ENCODE assay signal across 22 cellular contexts in the genomic region with DNA sequence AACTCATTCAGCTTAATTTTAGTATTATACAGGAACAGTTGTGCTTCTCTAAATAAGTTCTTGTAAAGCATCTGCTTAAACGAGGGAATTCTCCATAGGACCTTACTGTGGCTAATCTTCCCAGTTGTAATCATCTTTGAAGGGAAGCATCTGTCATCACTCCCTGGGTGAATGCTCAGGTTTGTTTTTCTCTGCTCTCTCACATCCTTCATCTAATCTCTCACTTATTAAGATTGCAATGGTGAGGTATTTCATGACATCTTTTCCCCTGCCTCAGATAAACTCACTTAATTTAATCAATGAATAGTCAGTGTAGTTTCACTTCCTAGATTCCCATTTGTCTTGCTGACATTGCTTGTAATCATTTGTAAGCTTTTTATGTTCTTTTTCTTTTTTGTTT.
DNase-seq lines count a peak whose midpoint lies in the region; ATAC-seq, FAIRE-seq and TF ChIP-seq lines count a peak whose summit lies in the region.
"Had no signal": no experiment of that assay in that cellular context is flagged by ENCODE, and none has a peak within 500 bp of the region (broad histone marks: within the 10 kb centered on the region; RNA-seq: fewer than 3 reads in every experiment).

No MANE protein-coding gene starts in this region.

- H2BK120ac ChIP-seq in mesenchymal stem cell (ENCODE audit: low read depth, low read length): no peak overlapping the region

- H4K8ac ChIP-seq in mesenchymal stem cell (ENCODE audit: low read length): no peak overlapping the region

- H3K14ac ChIP-seq in mesenchymal stem cell (ENCODE audit: low read length in 2 of 2): no peak overlapping the region

- intact Hi-C loops in K562 (cut with micrococcal nuclease): no loop called here
- intact Hi-C loops in kidney (cut with DNase I): no loop called here

- H2BK5ac ChIP-seq in mesenchymal stem cell (ENCODE audit: low read depth, low read length, poor library complexity, severe bottlenecking): no peak overlapping the region

- DNase-seq in Caki2 (ENCODE audit: low read depth): peak; percentile 56
- DNase-seq in NCI-H226: peak; percentile 2
- no peak for DNase-seq in K562 (ENCODE audit: extremely low read depth in 1 of 4, low spot score in 3 of 4)
- no peak for DNase-seq in mesenchymal stem cell
- DNase-seq in GM10248 (ENCODE audit: extremely low spot score): no peak
- no peak for DNase-seq in NCI-H510A treated with DMSO at 0.1 percent for 48 hours (lab: John Stamatoyannopoulos, UW)
- no peak for DNase-seq in kidney
- DNase-seq: C1 segment of cervical spinal cord; CD4-positive, alpha-beta memory T cell; COR-L47; DMS79 treated with DMSO at 0.1 percent for 48 hours; GF-D8; IMR-90; MM.1S; NCI-H2029; NCI-H446 treated with DMSO at 0.1 percent for 48 hours; NCI-H774; PC-3 had no signal

- BruUV-seq in K562 (replicated peaks; lab: Mats Ljungman, UMichigan): no TSS peak

- no peak overlapping the region for H2AK5ac ChIP-seq in mesenchymal stem cell (ENCODE audit: low read length, severe bottlenecking)

- H2BK12ac ChIP-seq in mesenchymal stem cell (ENCODE audit: low read length in 2 of 2): no peak overlapping the region

- no peak overlapping the region for H3K4me3 ChIP-seq in K562
- H3K4me3 ChIP-seq in mesenchymal stem cell (ENCODE audit: insufficient read depth in 1 of 2, low read depth in 1 of 2, low read length in 2 of 2): no peak overlapping the region
- H3K4me3 ChIP-seq in kidney (ENCODE audit: low read length in 2 of 2): no peak overlapping the region
- H3K4me3 ChIP-seq: A549 had no signal

- no peak for TF ChIP-seq CTCF in K562 (IDR thresholded peaks at IDR 0.05 in 2 of 3, conservative IDR thresholded peaks at IDR 0.05 in 1 of 3; ENCODE audit: insufficient read depth in 2 of 3, low read depth in 1 of 3, low read length in 3 of 3)
- no peak for TF ChIP-seq CTCF in GM10248 (IDR thresholded peaks at IDR 0.05; ENCODE audit: control extremely low read depth, extremely low read depth, low read depth, missing control alignments)
- no peak for TF ChIP-seq CTCF in kidney (IDR thresholded peaks at IDR 0.05; ENCODE audit: borderline replicate concordance, extremely low read depth, insufficient read depth)

- TF ChIP-seq RAD21 in K562 (CRISPR knock-in tag; conservative IDR thresholded peaks at IDR 0.05 in 1 of 2, IDR thresholded peaks at IDR 0.05 in 1 of 2): no peak

- in situ Hi-C loops in Caki2 (cut with HindIII; ENCODE audit: low pct_unique_long_range_greater_than_20kb, low sequenced_read_pairs) (no loop called here), K562 (cut with MboI) (no loop called here)

- H3K27me3 ChIP-seq in K562 (ENCODE audit: control insufficient read depth in 2 of 2, insufficient read depth in 2 of 2, low read length in 2 of 2) (no peaks in the 10 kb centered on the region), mesenchymal stem cell (ENCODE audit: control insufficient read depth in 1 of 2, insufficient read depth in 1 of 2, low read length in 2 of 2) (no peaks in the 10 kb centered on the region)

- no peak overlapping the region for H2BK15ac ChIP-seq in mesenchymal stem cell (ENCODE audit: low read depth, poor library complexity, severe bottlenecking)

- no peak overlapping the region for H2AFZ ChIP-seq in K562 (ENCODE audit: low read depth, low read length)
- H2AFZ ChIP-seq in mesenchymal stem cell (ENCODE audit: low read depth, low read length): no peak overlapping the region

- no peak for TF ChIP-seq EP300 in K562 (IDR thresholded peaks at IDR 0.05; ENCODE audit: low read length)

- H3K23ac ChIP-seq in mesenchymal stem cell (ENCODE audit: low read length in 2 of 2): no peak overlapping the region

- no peaks in the 10 kb centered on the region for H3K79me2 ChIP-seq in K562 (ENCODE audit: control insufficient read depth, insufficient read depth, low read length)

- FAIRE-seq in K562 (lab: Jason Lieb, UNC) (no peak), kidney (lab: Jason Lieb, UNC) (no peak)
- FAIRE-seq: A549, GM12892, H54 had no signal

- H4K91ac ChIP-seq in mesenchymal stem cell (ENCODE audit: low read length): no peak overlapping the region

- H3K4me1 ChIP-seq in K562 (replicated peaks in 1 of 2; ENCODE audit: control insufficient read depth in 2 of 2, insufficient read depth in 2 of 2, low read length in 2 of 2) (no peaks in the 10 kb centered on the region), mesenchymal stem cell (ENCODE audit: control insufficient read depth, insufficient read depth, low read depth, low read length) (no peaks in the 10 kb centered on the region), kidney (ENCODE audit: control insufficient read depth in 1 of 2, insufficient read depth in 1 of 2, low read depth in 1 of 2, low read length in 2 of 2) (no peaks in the 10 kb centered on the region)
- H3K4me1 ChIP-seq: A549 had no signal

- H3K9me3 ChIP-seq in K562 (replicated peaks; ENCODE audit: control insufficient read depth, insufficient read depth, low read depth, low read length) (no peaks in the 10 kb centered on the region; the same call in 1 of the 2 replicates), mesenchymal stem cell (ENCODE audit: control insufficient read depth, low read length) (no peaks in the 10 kb centered on the region), kidney (ENCODE audit: control insufficient read depth in 1 of 2, low read length in 2 of 2) (no peaks in the 10 kb centered on the region)
- H3K9me3 ChIP-seq: A549 had no signal

- H4K20me1 ChIP-seq in K562 (replicated peaks; ENCODE audit: control insufficient read depth, insufficient read depth, low read length): no peaks in the 10 kb centered on the region

- WGBS in K562 (ENCODE audit: insufficient coverage, low coverage, missing lambda C conversion rate): 0% methylated on average over 1 of the region's 1 CpG
- no CpG with 5 or more reads among the region's 1 CpG for WGBS in mesenchymal stem cell

- H3K79me1 ChIP-seq in mesenchymal stem cell (replicated peaks; ENCODE audit: low read length, poor library complexity, severe bottlenecking): no peaks in the 10 kb centered on the region

- H3K36me3 ChIP-seq in K562 (ENCODE audit: control insufficient read depth, insufficient read depth, low read length) (no peaks in the 10 kb centered on the region), mesenchymal stem cell (ENCODE audit: control insufficient read depth in 1 of 2, insufficient read depth in 2 of 2, low read depth in 1 of 2, low read length in 2 of 2) (no peaks in the 10 kb centered on the region), kidney (ENCODE audit: control insufficient read depth in 1 of 2, insufficient read depth in 2 of 2, low read length in 2 of 2) (no peaks in the 10 kb centered on the region)

- POLR2A ChIA-PET in K562 (lab: Yijun Ruan, JAX) (no interaction called here), GM10248 (lab: Yijun Ruan, JAX) (no interaction called here)

- no peak overlapping the region for H3K18ac ChIP-seq in mesenchymal stem cell (ENCODE audit: low read depth in 1 of 2, low read length in 2 of 2)

- H3K4me2 ChIP-seq in K562 (ENCODE audit: insufficient read depth, low read length): no peak overlapping the region
- no peak overlapping the region for H3K4me2 ChIP-seq in mesenchymal stem cell (ENCODE audit: low read length, poor library complexity, severe bottlenecking)
- H3K4me2 ChIP-seq: A549, KMS-11 had no signal

- no peak overlapping the region for H3K4ac ChIP-seq in mesenchymal stem cell (ENCODE audit: low read depth in 1 of 2, low read length in 2 of 2)

- TF ChIP-seq POLR2A in K562 (conservative IDR thresholded peaks at IDR 0.05): no peak

- CTCF ChIA-PET in K562 (lab: Yijun Ruan, JAX; ENCODE audit: low intra/inter-chr PET ratio) (no interaction called here), GM10248 (lab: Yijun Ruan, JAX) (interaction anchor here (1.2 to 1.4 kb wide), 2 partner anchors 12 to 21 kb away, joined by 3 read pairs; no protein-coding TSS in a partner anchor)

- H3K9ac ChIP-seq in K562 (ENCODE audit: insufficient read depth in 1 of 2, low read depth in 2 of 2, low read length in 2 of 2): no peak overlapping the region
- H3K9ac ChIP-seq in mesenchymal stem cell (ENCODE audit: low read length): no peak overlapping the region
- no peak overlapping the region for H3K9ac ChIP-seq in kidney (ENCODE audit: low read length in 2 of 2)
- H3K9ac ChIP-seq: KMS-11 had no signal

- H3K27ac ChIP-seq in K562 (ENCODE audit: extremely low read depth, low read depth, low read length) (no peak overlapping the region), mesenchymal stem cell (ENCODE audit: low read length, poor library complexity, severe bottlenecking) (peak overlapping the region; percentile 53), kidney (ENCODE audit: low read depth in 2 of 2, low read length in 2 of 2) (no peak overlapping the region)
- H3K27ac ChIP-seq: A549, KMS-11 had no signal

- H3K9me1 ChIP-seq in K562 (ENCODE audit: control insufficient read depth, insufficient read depth, low read length): no peaks in the 10 kb centered on the region

- peak; percentile 66 for ATAC-seq in K562
- ATAC-seq: A549, PC-3 had no signal

TF ChIP-seq in K562, 482 proteins besides CTCF, POLR2A, EP300 and RAD21 (continues in another document):
- TF ChIP-seq SRF (CRISPR knock-in tag; IDR thresholded peaks at IDR 0.05) (no peak), TCF7L2 (IDR thresholded peaks at IDR 0.05; ENCODE audit: low read depth, low read length) (no peak), GTF2A2 (tag; IDR thresholded peaks at IDR 0.05) (no peak), ZKSCAN8 (CRISPR knock-in tag; IDR thresholded peaks at IDR 0.05) (no peak)
- TF ChIP-seq, protein P1, sequence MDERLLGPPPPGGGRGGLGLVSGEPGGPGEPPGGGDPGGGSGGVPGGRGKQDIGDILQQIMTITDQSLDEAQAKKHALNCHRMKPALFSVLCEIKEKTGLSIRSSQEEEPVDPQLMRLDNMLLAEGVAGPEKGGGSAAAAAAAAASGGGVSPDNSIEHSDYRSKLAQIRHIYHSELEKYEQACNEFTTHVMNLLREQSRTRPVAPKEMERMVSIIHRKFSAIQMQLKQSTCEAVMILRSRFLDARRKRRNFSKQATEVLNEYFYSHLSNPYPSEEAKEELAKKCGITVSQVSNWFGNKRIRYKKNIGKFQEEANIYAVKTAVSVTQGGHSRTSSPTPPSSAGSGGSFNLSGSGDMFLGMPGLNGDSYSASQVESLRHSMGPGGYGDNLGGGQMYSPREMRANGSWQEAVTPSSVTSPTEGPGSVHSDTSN (CRISPR knock-in tag; IDR thresholded peaks at IDR 0.05; ENCODE audit: low read depth): no peak
- TF ChIP-seq, protein P1 (tag; conservative IDR thresholded peaks at IDR 0.05; ENCODE audit: low read depth): 0 out of 2 replicates have a peak, but pooled peaks have one; percentile 8

Comparison
In these comparisons a context has a peak if more than half of its experiments do, and no peak if none do; other contexts are left out.
1. DNase-seq: peak in Caki2 (single experiment) and NCI-H226 (single experiment); none in K562 (0 of 4), mesenchymal stem cell (single experiment), GM10248 (single experiment), NCI-H510A treated with DMSO at 0.1 percent for 48 hours (single experiment) and kidney (single experiment).